ENCODE assay signal across 1 cellular context in the genomic region with DNA sequence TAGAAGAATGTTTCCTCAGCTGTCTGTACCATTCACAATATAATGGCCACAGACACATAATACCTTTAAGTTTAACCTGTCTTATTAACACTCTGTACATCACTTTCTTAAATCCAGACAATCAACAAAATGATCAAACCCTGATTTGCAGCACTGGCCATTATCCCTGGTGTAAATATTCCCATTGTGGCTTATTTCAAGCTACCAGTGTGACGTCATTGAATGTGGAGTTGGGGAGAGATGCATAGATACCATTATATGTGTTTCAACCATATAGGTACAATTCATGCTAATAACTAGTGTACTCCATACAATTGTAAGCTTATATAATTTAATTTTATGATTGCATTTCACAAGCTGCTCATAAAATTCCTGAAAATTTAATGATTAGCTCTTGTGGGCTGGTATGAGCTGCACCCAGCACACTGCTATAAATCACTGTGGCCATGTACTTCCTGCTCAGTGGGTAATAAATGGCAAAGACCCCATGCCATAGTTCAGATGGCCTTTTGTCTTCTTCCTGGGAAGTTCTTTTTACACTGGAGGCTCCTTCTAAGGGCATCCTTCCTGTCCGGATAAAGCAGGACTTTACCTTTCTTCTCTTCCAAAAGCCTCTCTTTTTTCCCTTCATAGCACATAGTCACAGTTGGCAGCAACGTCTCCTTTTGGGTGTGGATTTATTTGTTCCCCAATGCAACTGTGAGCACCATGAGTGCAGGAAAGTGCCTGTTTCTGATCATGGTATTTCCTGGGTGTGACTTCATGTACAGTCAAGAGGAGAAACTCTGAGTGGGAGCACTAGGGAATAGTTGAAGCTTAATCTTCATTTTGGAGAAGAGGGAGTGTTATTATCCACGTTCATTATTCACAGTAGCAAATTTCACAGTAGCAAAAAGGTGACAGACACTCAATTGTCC.
TF ChIP-seq lines count a peak whose summit lies in the region.

No MANE protein-coding gene starts in this region.

TF ChIP-seq in HepG2, 621 proteins besides CTCF, POLR2A, EP300 and RAD21:
- TF ChIP-seq ZNF883 (CRISPR knock-in tag; IDR thresholded peaks at IDR 0.05; ENCODE audit: not compliant biosample characterization) (no peak), CREB1 (IDR thresholded peaks at IDR 0.05) (peak; percentile 93), CREB1 (CRISPR knock-in tag; IDR thresholded peaks at IDR 0.05) (no peak), ATF7 (IDR thresholded peaks at IDR 0.05) (peak; percentile 92), ATF7 (CRISPR knock-in tag; IDR thresholded peaks at IDR 0.05) (no peak)
